ENCODE assay signal across 1 cellular context in the genomic region with DNA sequence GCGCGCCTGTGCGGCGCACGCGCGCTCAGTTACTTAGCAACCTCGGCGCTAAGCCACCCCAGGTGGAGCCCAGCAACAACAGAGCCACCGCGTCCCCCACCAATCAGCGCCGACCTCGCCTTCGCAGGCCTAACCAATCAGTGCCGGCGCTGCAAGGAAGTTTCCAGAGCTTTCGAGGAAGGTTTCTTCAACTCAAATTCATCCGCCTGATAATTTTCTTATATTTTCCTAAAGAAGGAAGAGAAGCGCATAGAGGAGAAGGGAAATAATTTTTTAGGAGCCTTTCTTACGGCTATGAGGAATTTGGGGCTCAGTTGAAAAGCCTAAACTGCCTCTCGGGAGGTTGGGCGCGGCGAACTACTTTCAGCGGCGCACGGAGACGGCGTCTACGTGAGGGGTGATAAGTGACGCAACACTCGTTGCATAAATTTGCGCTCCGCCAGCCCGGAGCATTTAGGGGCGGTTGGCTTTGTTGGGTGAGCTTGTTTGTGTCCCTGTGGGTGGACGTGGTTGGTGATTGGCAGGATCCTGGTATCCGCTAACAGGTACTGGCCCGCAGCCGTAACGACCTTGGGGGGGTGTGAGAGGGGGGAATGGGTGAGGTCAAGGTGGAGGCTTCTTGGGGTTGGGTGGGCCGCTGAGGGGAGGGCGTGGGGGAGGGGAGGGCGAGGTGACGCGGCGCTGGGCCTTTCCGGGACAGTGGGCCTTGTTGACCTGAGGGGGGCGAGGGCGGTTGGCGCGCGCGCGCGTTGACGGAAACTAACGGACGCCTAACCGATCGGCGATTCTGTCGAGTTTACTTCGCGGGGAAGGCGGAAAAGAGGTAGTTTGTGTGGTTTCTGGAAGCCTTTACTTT.
A peak's percentile ranks its signal among the peaks of the same experiment; 100 is the strongest.
TF ChIP-seq lines count a peak whose summit lies in the region.

UBB (plus strand) TSS at position 452 of the 856 bp plus-strand sequence. CDS start 817 bp downstream, outside the sequence.

TF ChIP-seq in K562, 482 proteins besides CTCF, POLR2A, EP300 and RAD21 (continued from another document and continues in another):
- TF ChIP-seq PHF20 (IDR thresholded peaks at IDR 0.05; ENCODE audit: partially characterized antibody) (peak; percentile 32), ZNF717 (CRISPR knock-in tag; IDR thresholded peaks at IDR 0.05) (no peak), JUND (IDR thresholded peaks at IDR 0.05; ENCODE audit: borderline replicate concordance, low read depth, low read length) (peak; percentile 57), JUND (tag; IDR thresholded peaks at IDR 0.05; ENCODE audit: borderline replicate concordance, low read depth, low read length) (peak; percentile 78; the same call in 2 of the 3 replicates), ZNF518B (CRISPR knock-in tag; IDR thresholded peaks at IDR 0.05) (no peak), FOXA3 (CRISPR knock-in tag; conservative IDR thresholded peaks at IDR 0.05 in 1 of 2, IDR thresholded peaks at IDR 0.05 in 1 of 2) (peak in 1 of 2 experiments; percentile 70; a peak in 2 of 4 replicates), HDAC2 (IDR thresholded peaks at IDR 0.05) (peak; percentile 67), SRSF7 (optimal IDR thresholded peaks at IDR 0.05; ENCODE audit: low read depth, low read length) (no peak), ZNF436 (CRISPR knock-in tag; IDR thresholded peaks at IDR 0.05) (peak; percentile 66; the same call in 1 of the 2 replicates), NR2F6 (CRISPR knock-in tag; IDR thresholded peaks at IDR 0.05) (0 out of 2 replicates have a peak, but pooled peaks have one; percentile 15), NFYB (IDR thresholded peaks at IDR 0.05; ENCODE audit: extremely low read depth, insufficient read length) (peak; percentile 34), ZNF311 (CRISPR knock-in tag; IDR thresholded peaks at IDR 0.05) (no peak), SAFB2 (IDR thresholded peaks at IDR 0.05; ENCODE audit: borderline replicate concordance, low read depth, low read length, severe bottlenecking) (no peak), ZBTB7A (IDR thresholded peaks at IDR 0.05; ENCODE audit: borderline replicate concordance, control insufficient read depth, low read depth, low read length) (peak; percentile 96), YY1 (IDR thresholded peaks at IDR 0.05; ENCODE audit: borderline replicate concordance in 1 of 3, control insufficient read depth in 1 of 3, extremely low read depth in 1 of 3, insufficient read depth in 3 of 3, insufficient read length in 1 of 3, insufficient replicate concordance in 2 of 3, low read depth in 1 of 3, low read length in 2 of 3) (peak in 1 of 3 experiments; percentile 36), TFAP4 (CRISPR knock-in tag; IDR thresholded peaks at IDR 0.05; ENCODE audit: borderline replicate concordance) (peak; percentile 74; the same call in 1 of the 2 replicates), BDP1 (IDR thresholded peaks at IDR 0.05; ENCODE audit: insufficient read depth, insufficient read length) (no peak), ZNF79 (CRISPR knock-in tag; IDR thresholded peaks at IDR 0.05; ENCODE audit: low read depth) (0 out of 2 replicates have a peak, but pooled peaks have one; percentile 24), HDAC1 (IDR thresholded peaks at IDR 0.05) (peak; percentile 42 to 70; a peak in 2 of 4 replicates), TAF7 (tag; IDR thresholded peaks at IDR 0.05) (peak; percentile 94), TRIM24 (IDR thresholded peaks at IDR 0.05) (peak; percentile 30 to 51; a peak in 2 of 4 replicates), GABPB2 (CRISPR knock-in tag; conservative IDR thresholded peaks at IDR 0.05) (no peak), GATAD2A (IDR thresholded peaks at IDR 0.05) (no peak), ZNF134 (CRISPR knock-in tag; conservative IDR thresholded peaks at IDR 0.05) (no peak), ZNF280B (CRISPR knock-in tag; IDR thresholded peaks at IDR 0.05) (no peak), CCAR2 (IDR thresholded peaks at IDR 0.05; ENCODE audit: low read depth, low read length) (no peak), MTA3 (IDR thresholded peaks at IDR 0.05; ENCODE audit: borderline replicate concordance) (peak; percentile 98), SMARCA4 (IDR thresholded peaks at IDR 0.05) (no peak; the same call in 1 of the 2 replicates), NR3C1 (CRISPR knock-in tag; IDR thresholded peaks at IDR 0.05) (no peak), ZNF431 (CRISPR knock-in tag; IDR thresholded peaks at IDR 0.05) (no peak), ZNF830 (CRISPR knock-in tag; IDR thresholded peaks at IDR 0.05) (no peak), SLC30A9 (CRISPR knock-in tag; IDR thresholded peaks at IDR 0.05) (no peak), ZBED1 (IDR thresholded peaks at IDR 0.05) (no peak), NCOA1 (IDR thresholded peaks at IDR 0.05; ENCODE audit: low read depth) (peak; percentile 36; the same call in 1 of the 2 replicates), ARID2 (IDR thresholded peaks at IDR 0.05) (no peak), NCOR1 (IDR thresholded peaks at IDR 0.05) (peak; percentile 69), SAP30 (IDR thresholded peaks at IDR 0.05; ENCODE audit: borderline replicate concordance, insufficient read depth, low read depth, low read length, poor library complexity, severe bottlenecking) (no peak), ZNF639 (CRISPR knock-in tag; conservative IDR thresholded peaks at IDR 0.05 in 1 of 2, IDR thresholded peaks at IDR 0.05 in 1 of 2) (no peak), MYNN (IDR thresholded peaks at IDR 0.05) (0 out of 2 replicates have a peak, but pooled peaks have one; percentile 29), MYNN (CRISPR knock-in tag; IDR thresholded peaks at IDR 0.05) (no peak), GABPB1 (CRISPR knock-in tag; IDR thresholded peaks at IDR 0.05) (no peak; the same call in 1 of the 2 replicates)
- TF ChIP-seq, protein P1, sequence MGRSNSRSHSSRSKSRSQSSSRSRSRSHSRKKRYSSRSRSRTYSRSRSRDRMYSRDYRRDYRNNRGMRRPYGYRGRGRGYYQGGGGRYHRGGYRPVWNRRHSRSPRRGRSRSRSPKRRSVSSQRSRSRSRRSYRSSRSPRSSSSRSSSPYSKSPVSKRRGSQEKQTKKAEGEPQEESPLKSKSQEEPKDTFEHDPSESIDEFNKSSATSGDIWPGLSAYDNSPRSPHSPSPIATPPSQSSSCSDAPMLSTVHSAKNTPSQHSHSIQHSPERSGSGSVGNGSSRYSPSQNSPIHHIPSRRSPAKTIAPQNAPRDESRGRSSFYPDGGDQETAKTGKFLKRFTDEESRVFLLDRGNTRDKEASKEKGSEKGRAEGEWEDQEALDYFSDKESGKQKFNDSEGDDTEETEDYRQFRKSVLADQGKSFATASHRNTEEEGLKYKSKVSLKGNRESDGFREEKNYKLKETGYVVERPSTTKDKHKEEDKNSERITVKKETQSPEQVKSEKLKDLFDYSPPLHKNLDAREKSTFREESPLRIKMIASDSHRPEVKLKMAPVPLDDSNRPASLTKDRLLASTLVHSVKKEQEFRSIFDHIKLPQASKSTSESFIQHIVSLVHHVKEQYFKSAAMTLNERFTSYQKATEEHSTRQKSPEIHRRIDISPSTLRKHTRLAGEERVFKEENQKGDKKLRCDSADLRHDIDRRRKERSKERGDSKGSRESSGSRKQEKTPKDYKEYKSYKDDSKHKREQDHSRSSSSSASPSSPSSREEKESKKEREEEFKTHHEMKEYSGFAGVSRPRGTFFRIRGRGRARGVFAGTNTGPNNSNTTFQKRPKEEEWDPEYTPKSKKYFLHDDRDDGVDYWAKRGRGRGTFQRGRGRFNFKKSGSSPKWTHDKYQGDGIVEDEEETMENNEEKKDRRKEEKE (IDR thresholded peaks at IDR 0.05; ENCODE audit: borderline replicate concordance in 1 of 2, control insufficient read depth in 1 of 2, low read depth in 2 of 2, low read length in 1 of 2): no peak
- TF ChIP-seq, protein P2, sequence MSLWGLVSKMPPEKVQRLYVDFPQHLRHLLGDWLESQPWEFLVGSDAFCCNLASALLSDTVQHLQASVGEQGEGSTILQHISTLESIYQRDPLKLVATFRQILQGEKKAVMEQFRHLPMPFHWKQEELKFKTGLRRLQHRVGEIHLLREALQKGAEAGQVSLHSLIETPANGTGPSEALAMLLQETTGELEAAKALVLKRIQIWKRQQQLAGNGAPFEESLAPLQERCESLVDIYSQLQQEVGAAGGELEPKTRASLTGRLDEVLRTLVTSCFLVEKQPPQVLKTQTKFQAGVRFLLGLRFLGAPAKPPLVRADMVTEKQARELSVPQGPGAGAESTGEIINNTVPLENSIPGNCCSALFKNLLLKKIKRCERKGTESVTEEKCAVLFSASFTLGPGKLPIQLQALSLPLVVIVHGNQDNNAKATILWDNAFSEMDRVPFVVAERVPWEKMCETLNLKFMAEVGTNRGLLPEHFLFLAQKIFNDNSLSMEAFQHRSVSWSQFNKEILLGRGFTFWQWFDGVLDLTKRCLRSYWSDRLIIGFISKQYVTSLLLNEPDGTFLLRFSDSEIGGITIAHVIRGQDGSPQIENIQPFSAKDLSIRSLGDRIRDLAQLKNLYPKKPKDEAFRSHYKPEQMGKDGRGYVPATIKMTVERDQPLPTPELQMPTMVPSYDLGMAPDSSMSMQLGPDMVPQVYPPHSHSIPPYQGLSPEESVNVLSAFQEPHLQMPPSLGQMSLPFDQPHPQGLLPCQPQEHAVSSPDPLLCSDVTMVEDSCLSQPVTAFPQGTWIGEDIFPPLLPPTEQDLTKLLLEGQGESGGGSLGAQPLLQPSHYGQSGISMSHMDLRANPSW (CRISPR knock-in tag; IDR thresholded peaks at IDR 0.05): no peak
- TF ChIP-seq, protein P3, sequence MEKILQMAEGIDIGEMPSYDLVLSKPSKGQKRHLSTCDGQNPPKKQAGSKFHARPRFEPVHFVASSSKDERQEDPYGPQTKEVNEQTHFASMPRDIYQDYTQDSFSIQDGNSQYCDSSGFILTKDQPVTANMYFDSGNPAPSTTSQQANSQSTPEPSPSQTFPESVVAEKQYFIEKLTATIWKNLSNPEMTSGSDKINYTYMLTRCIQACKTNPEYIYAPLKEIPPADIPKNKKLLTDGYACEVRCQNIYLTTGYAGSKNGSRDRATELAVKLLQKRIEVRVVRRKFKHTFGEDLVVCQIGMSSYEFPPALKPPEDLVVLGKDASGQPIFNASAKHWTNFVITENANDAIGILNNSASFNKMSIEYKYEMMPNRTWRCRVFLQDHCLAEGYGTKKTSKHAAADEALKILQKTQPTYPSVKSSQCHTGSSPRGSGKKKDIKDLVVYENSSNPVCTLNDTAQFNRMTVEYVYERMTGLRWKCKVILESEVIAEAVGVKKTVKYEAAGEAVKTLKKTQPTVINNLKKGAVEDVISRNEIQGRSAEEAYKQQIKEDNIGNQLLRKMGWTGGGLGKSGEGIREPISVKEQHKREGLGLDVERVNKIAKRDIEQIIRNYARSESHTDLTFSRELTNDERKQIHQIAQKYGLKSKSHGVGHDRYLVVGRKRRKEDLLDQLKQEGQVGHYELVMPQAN (IDR thresholded peaks at IDR 0.05; ENCODE audit: borderline replicate concordance): peak; percentile 18; the same call in 1 of the 2 replicates
- TF ChIP-seq, protein P4, sequence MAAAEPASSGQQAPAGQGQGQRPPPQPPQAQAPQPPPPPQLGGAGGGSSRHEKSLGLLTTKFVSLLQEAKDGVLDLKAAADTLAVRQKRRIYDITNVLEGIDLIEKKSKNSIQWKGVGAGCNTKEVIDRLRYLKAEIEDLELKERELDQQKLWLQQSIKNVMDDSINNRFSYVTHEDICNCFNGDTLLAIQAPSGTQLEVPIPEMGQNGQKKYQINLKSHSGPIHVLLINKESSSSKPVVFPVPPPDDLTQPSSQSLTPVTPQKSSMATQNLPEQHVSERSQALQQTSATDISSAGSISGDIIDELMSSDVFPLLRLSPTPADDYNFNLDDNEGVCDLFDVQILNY (CRISPR knock-in tag; IDR thresholded peaks at IDR 0.05): no peak
